ENCODE assay signal across 8 cellular contexts in genomic region chr17:65057520-65058075, GRCh38. TPM values are rescaled to one million over a fixed set of nuclear protein-coding genes. Genes with fewer than 3 reads are reported as not detected.
DNase-seq lines count a peak whose midpoint lies in the region; ATAC-seq, FAIRE-seq and TF ChIP-seq lines count a peak whose summit lies in the region.

No MANE protein-coding gene starts in this region.

- H3K36me3 Mint-ChIP-seq in CD4-positive, alpha-beta memory T cell, result peaks cover 7 to 36% of the 10 kb centered on the region in 2 donors

- intact Hi-C loops in CD4-positive, alpha-beta memory T cell (cut with micrococcal nuclease), result no loop called here

- peak overlapping the region; percentile 39 to 87 for H3K4me3 ChIP-seq in CD4-positive, alpha-beta memory T cell (ENCODE audit: low read length in 2 of 2)
- H3K4me3 ChIP-seq in epithelial cell of proximal tubule (ENCODE audit: low read depth, low read length), result peak overlapping the region; percentile 70
- peak overlapping the region; percentile 54 for H3K4me3 ChIP-seq in neuron (ENCODE audit: low read length)

- POLR2A ChIA-PET in CD4-positive, alpha-beta memory T cell (lab: Charles Lee; ENCODE audit: partially characterized antibody), result interaction anchor here (0.5 to 6.4 kb wide), 18 partner anchors 10 to 1188 kb away, joined by 3 to 70 read pairs (median 8); partner anchors contain the start of gene LRRC37A3

- peaks cover 9% of the 10 kb centered on the region for H3K36me3 ChIP-seq in CD4-positive, alpha-beta memory T cell (ENCODE audit: insufficient read depth, low read length)
- peaks cover 12% of the 10 kb centered on the region for H3K36me3 ChIP-seq in neuron (ENCODE audit: insufficient read depth, low read length)

- CTCF ChIA-PET in CD4-positive, alpha-beta memory T cell (lab: Charles Lee; ENCODE audit: partially characterized antibody), result interaction anchor here (0.7 to 1.7 kb wide), 6 partner anchors 22 to 138 kb away, joined by 3 to 8 read pairs (median 4); partner anchors contain the start of genes LRRC37A3 and RGS9

- no peak for FAIRE-seq in D721Med (lab: Jason Lieb, UNC)

- H3K27me3 Mint-ChIP-seq in CD4-positive, alpha-beta memory T cell, result no peaks in the 10 kb centered on the region

- peak overlapping the region; percentile 96 for H3K27ac ChIP-seq in CD4-positive, alpha-beta memory T cell (ENCODE audit: low read depth, low read length)

- peak overlapping the region; percentile 98 to 99 (median 99) for H3K27ac Mint-ChIP-seq in CD4-positive, alpha-beta memory T cell

- no peak for DNase-seq in CD4-positive, alpha-beta memory T cell
- DNase-seq in epithelial cell of proximal tubule (ENCODE audit: low read depth) (peak; percentile 94), AG08396 (ENCODE audit: low spot score) (no peak), D721Med (ENCODE audit: insufficient read length, low spot score) (no peak), NCI-H128 (lab: John Stamatoyannopoulos, UW; ENCODE audit: unreplicated experiment) (no peak)

- TF ChIP-seq CTCF in epithelial cell of proximal tubule (conservative IDR thresholded peaks at IDR 0.05; ENCODE audit: low read depth, low read length) (no peak), D721Med (IDR thresholded peaks at IDR 0.05; ENCODE audit: insufficient read depth, missing control alignments) (no peak)

- H3K4me1 Mint-ChIP-seq in CD4-positive, alpha-beta memory T cell, result peaks cover 23 to 54% (median 34%) of the 10 kb centered on the region in 4 donors

- H3K9me3 ChIP-seq in CD4-positive, alpha-beta memory T cell (ENCODE audit: control insufficient read depth in 1 of 2, low read length in 2 of 2), result no peaks in the 10 kb centered on the region
- no peaks in the 10 kb centered on the region for H3K9me3 ChIP-seq in neuron (ENCODE audit: low read length)

- peak overlapping the region; percentile 92 to 99 (median 96) for H3K4me3 Mint-ChIP-seq in CD4-positive, alpha-beta memory T cell

- no peaks in the 10 kb centered on the region for H3K9me3 Mint-ChIP-seq in CD4-positive, alpha-beta memory T cell

- H2AFZ ChIP-seq in neuron (ENCODE audit: low read depth, low read length), result no peak overlapping the region

- H3K27me3 ChIP-seq in CD4-positive, alpha-beta memory T cell (ENCODE audit: insufficient read depth, low read length), result no peaks in the 10 kb centered on the region
- H3K27me3 ChIP-seq in neuron (ENCODE audit: insufficient read depth, low read length), result no peaks in the 10 kb centered on the region

- ATAC-seq in HG03342 (IDR thresholded peaks at IDR 0.05; ENCODE audit: unreplicated experiment), result no peak

- peaks cover 32% of the 10 kb centered on the region for H3K4me1 ChIP-seq in CD4-positive, alpha-beta memory T cell (ENCODE audit: insufficient read depth, low read length)
- peaks cover 15% of the 10 kb centered on the region for H3K4me1 ChIP-seq in neuron (ENCODE audit: insufficient read depth, low read length)

TF ChIP-seq in PFSK-1, 5 proteins besides CTCF, POLR2A, EP300 and RAD21:
- peak; percentile 19 for TF ChIP-seq FOXP2 (optimal IDR thresholded peaks at IDR 0.05; ENCODE audit: borderline replicate concordance, extremely low read depth, extremely low read length, insufficient read depth)
- TF ChIP-seq SIN3A (IDR thresholded peaks at IDR 0.05; ENCODE audit: borderline replicate concordance, insufficient read depth, low read length), result no peak; the same call in 1 of the 2 replicates

RNA-seq across cellular contexts. Expression of gene GNA13, which starts 1.1 kb away (rescaled TPM):
- 100 to 1,000 TPM; 102 to 107 TPM for total RNA-seq in CD4-positive, alpha-beta memory T cell
- 10 to 100 TPM; 47.9 to 54.8 TPM for polyA plus RNA-seq in CD4-positive, alpha-beta memory T cell
- 29.6 TPM for polyA plus RNA-seq in PFSK-1 (2012; ENCODE audit: insufficient read length, low read depth)
- 37.8 and 43.6 TPM in 2 replicates for total RNA-seq in epithelial cell of proximal tubule
